ENCODE assay signal across 8 cellular contexts in the genomic region with DNA sequence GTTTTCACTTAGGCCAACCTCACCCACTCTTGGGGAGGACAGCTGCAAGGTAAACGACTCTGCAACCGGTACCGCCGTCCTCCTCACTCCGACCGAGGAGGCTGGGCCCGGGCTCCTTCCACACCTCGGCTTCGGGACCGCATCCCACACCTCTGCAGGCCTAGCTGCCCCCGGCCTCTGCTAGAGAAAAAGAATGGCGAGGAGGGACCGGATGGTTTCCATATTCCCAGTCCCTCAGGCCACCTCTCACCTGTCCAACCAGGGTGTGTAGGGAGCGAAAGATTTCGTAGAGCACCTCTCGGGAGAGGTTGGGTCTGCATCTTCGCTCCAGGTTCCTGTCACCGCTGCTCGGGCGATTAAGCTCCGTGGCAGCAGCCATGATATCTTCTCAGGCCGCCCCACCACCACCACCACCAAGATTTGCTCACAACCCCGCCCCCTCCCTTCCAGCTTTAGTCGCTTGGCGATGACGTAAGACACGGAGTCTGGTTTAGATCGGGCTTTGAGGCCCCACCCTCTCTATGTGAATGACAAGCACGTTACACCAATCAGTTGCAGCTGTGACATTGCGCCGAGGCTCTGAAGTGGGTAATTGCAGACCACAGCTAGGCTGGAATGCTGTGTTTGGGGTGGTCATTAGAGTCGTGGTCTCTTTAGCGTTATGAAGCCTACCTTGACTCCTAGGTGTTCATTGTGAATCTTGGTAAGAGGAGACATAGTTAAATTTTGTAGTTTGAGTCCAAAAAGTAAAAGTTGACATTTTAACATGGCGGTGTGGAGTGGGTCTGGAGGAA. TPM values are rescaled to one million over a fixed set of nuclear protein-coding genes. Genes with fewer than 3 reads are reported as not detected.
DNase-seq lines count a peak whose midpoint lies in the region; ATAC-seq, FAIRE-seq and TF ChIP-seq lines count a peak whose summit lies in the region.

TSS of gene MBIP (minus strand) at position 428 of the 794 bp plus-strand sequence. CDS start at position 379, 49 bp downstream.

- intact Hi-C loops in HepG2 (cut with micrococcal nuclease; ENCODE audit: unreplicated experiment) = loop anchor here (1.0 to 2.0 kb wide), 4 partner anchors 54 to 250 kb away; no protein-coding TSS in a partner anchor

- peaks cover 13% of the 10 kb centered on the region for H3K4me1 ChIP-seq in BLaER1
- peaks cover 24% of the 10 kb centered on the region for H3K4me1 ChIP-seq in HepG2 (ENCODE audit: insufficient read depth, low read length)

- H3K36me3 ChIP-seq in BLaER1 (no peaks in the 10 kb centered on the region), HepG2 (replicated peaks in 1 of 2; ENCODE audit: control insufficient read depth in 1 of 2, insufficient read depth in 2 of 2, low read length in 2 of 2) (no peaks in the 10 kb centered on the region; a peak in 1 of 5 replicates)

- peak; percentile 37; the same call in 1 of the 2 replicates for TF ChIP-seq RAD21 in HepG2 (CRISPR knock-in tag; IDR thresholded peaks at IDR 0.05)

- H3K9ac ChIP-seq in BLaER1 (peak within 1 kb of the TSS; percentile 91), HepG2 (ENCODE audit: insufficient read depth, low read depth, low read length) (peak within 1 kb of the TSS; percentile 96)

- H3K9me3 ChIP-seq in BLaER1 = no peaks in the 10 kb centered on the region
- no peaks in the 10 kb centered on the region for H3K9me3 ChIP-seq in HepG2 (ENCODE audit: low read length)

- peaks cover 50% of the 10 kb centered on the region for H3K79me2 ChIP-seq in HepG2 (ENCODE audit: insufficient read depth, low read length)

- CTCF ChIA-PET in HepG2 (lab: Yijun Ruan, JAX; ENCODE audit: low intra/inter-chr PET ratio, low total read pairs) = no interaction called here

- 2% methylated on average over 34 of the region's 34 CpGs for WGBS in HepG2 (ENCODE audit: low lambda C conversion rate)

- no peaks in the 10 kb centered on the region for H3K27me3 ChIP-seq in BLaER1
- H3K27me3 ChIP-seq in HepG2 (ENCODE audit: control insufficient read depth in 1 of 2, insufficient read depth in 2 of 2, low read length in 2 of 2) = peaks cover 0 to 16% of the 10 kb centered on the region in 2 experiments; a peak in 1 of 5 replicates

- H2AFZ ChIP-seq in HepG2 (ENCODE audit: low read length) = peak within 1 kb of the TSS; percentile 91

- H3K4me3 ChIP-seq in BLaER1 = peak within 1 kb of the TSS; percentile 98
- peak within 1 kb of the TSS; percentile 95 to 96 (median 96) for H3K4me3 ChIP-seq in HepG2 (replicated peaks in 1 of 3; ENCODE audit: insufficient read depth in 1 of 3, low read depth in 2 of 3, low read length in 3 of 3)

- peak; percentile 11; the same call in 1 of the 2 replicates for TF ChIP-seq CTCF in HepG2 (CRISPR knock-in tag; IDR thresholded peaks at IDR 0.05)

- H4K20me1 ChIP-seq in BLaER1 = peaks cover 12% of the 10 kb centered on the region
- peaks cover 17% of the 10 kb centered on the region for H4K20me1 ChIP-seq in HepG2 (ENCODE audit: insufficient read depth, low read length)

- BruUV-seq in HepG2 (replicated peaks; lab: Mats Ljungman, UMichigan) = TSS peak; percentile 67

- FAIRE-seq in HepG2 (lab: Jason Lieb, UNC) = peak; percentile 99

- ATAC-seq in GM19372 (IDR thresholded peaks at IDR 0.05; ENCODE audit: low read depth, unreplicated experiment) (peak; percentile 97), HG03558 (IDR thresholded peaks at IDR 0.05; ENCODE audit: extremely low read depth, unreplicated experiment) (peak; percentile 97), HepG2 (peak; percentile 98)

- H3K27ac ChIP-seq in BLaER1 (peak within 1 kb of the TSS; percentile 80), HepG2 (ENCODE audit: extremely low read length, insufficient read depth, low read length) (peak within 1 kb of the TSS; percentile 82)

- TF ChIP-seq EP300 in HepG2 (IDR thresholded peaks at IDR 0.05; ENCODE audit: low read depth in 2 of 2, low read length in 2 of 2) (no peak), HepG2 (CRISPR knock-in tag; IDR thresholded peaks at IDR 0.05; ENCODE audit: borderline replicate concordance) (peak; percentile 8; the same call in 1 of the 2 replicates)

- H3K4me2 ChIP-seq in BLaER1 (peak within 1 kb of the TSS; percentile 84), HepG2 (ENCODE audit: low read depth, low read length) (peak within 1 kb of the TSS; percentile 81)

- POLR2A ChIA-PET in HepG2 (lab: Yijun Ruan, JAX) = interaction anchor here (0.6 to 2.2 kb wide), 19 partner anchors 10 to 1858 kb away, joined by 3 to 21 read pairs (median 4); partner anchors contain the start of genes BRMS1L, MIPOL1, SLC25A21 and SPTSSA

- in situ Hi-C loops in HepG2 (cut with HindIII; ENCODE audit: extremely low pct_ligation_motif_present, low pct_unique_long_range_greater_than_20kb) = no loop called here

- DNase-seq in NCI-H748 treated with DMSO at 0.1 percent for 48 hours (lab: John Stamatoyannopoulos, UW) (peak; percentile 91), dermis blood vessel endothelial cell (peak; percentile 98), HepG2 (ENCODE audit: low spot score) (peak; percentile 100)
- peak; percentile 78 to 93 for DNase-seq in activated CD4-positive, alpha-beta T cell treated with anti-CD3 and anti-CD28 coated beads, Interleukin-2, amount 50 U/mL, for 24 hours (ENCODE audit: low read depth in 1 of 2, low spot score in 1 of 2)
- peak; percentile 86 for DNase-seq in stimulated activated CD4-positive, alpha-beta T cell treated with anti-CD3 and anti-CD28 coated beads, Interleukin-4, amount 100 ng/mL, for 1 hour

- TF ChIP-seq POLR2A in HepG2 (IDR thresholded peaks at IDR 0.05; ENCODE audit: insufficient read depth in 1 of 2, low read depth in 2 of 2, low read length in 2 of 2) = peak; percentile 93 to 94

TF ChIP-seq in HepG2, 621 proteins besides CTCF, POLR2A, EP300 and RAD21 (continues in another document):
- TF ChIP-seq DNMT3B (CRISPR knock-in tag; conservative IDR thresholded peaks at IDR 0.05) (peak; percentile 71), TSC22D2 (CRISPR knock-in tag; IDR thresholded peaks at IDR 0.05; ENCODE audit: borderline replicate concordance) (peak; percentile 91; the same call in 1 of the 2 replicates), MYC (CRISPR knock-in tag; IDR thresholded peaks at IDR 0.05; ENCODE audit: borderline replicate concordance) (peak; percentile 78), STAT5B (CRISPR knock-in tag; IDR thresholded peaks at IDR 0.05) (peak; percentile 64; the same call in 1 of the 2 replicates), DR1 (CRISPR knock-in tag; IDR thresholded peaks at IDR 0.05) (no peak; the same call in 1 of the 2 replicates), ZSCAN29 (CRISPR knock-in tag; conservative IDR thresholded peaks at IDR 0.05) (peak; percentile 76), ZNF337 (CRISPR knock-in tag; IDR thresholded peaks at IDR 0.05; ENCODE audit: borderline replicate concordance, low read depth) (peak; percentile 75; the same call in 1 of the 2 replicates), KLF9 (CRISPR knock-in tag; IDR thresholded peaks at IDR 0.05; ENCODE audit: low read depth) (peak; percentile 25; the same call in 1 of the 2 replicates), ZSCAN20 (CRISPR knock-in tag; IDR thresholded peaks at IDR 0.05; ENCODE audit: borderline replicate concordance) (no peak; the same call in none of the 2 replicates), MYNN (CRISPR knock-in tag; IDR thresholded peaks at IDR 0.05; ENCODE audit: low read depth) (peak; percentile 16; the same call in 1 of the 2 replicates), ZNF12 (CRISPR knock-in tag; IDR thresholded peaks at IDR 0.05) (peak; percentile 55), ISX (CRISPR knock-in tag; conservative IDR thresholded peaks at IDR 0.05) (no peak), TBX3 (IDR thresholded peaks at IDR 0.05; ENCODE audit: borderline replicate concordance) (peak; percentile 32; the same call in 1 of the 2 replicates)
- TF ChIP-seq, protein P1, sequence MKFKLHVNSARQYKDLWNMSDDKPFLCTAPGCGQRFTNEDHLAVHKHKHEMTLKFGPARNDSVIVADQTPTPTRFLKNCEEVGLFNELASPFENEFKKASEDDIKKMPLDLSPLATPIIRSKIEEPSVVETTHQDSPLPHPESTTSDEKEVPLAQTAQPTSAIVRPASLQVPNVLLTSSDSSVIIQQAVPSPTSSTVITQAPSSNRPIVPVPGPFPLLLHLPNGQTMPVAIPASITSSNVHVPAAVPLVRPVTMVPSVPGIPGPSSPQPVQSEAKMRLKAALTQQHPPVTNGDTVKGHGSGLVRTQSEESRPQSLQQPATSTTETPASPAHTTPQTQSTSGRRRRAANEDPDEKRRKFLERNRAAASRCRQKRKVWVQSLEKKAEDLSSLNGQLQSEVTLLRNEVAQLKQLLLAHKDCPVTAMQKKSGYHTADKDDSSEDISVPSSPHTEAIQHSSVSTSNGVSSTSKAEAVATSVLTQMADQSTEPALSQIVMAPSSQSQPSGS (CRISPR knock-in tag; IDR thresholded peaks at IDR 0.05) = peak; percentile 94

RNA-seq across cellular contexts. Expression of gene MBIP, which starts in this region (rescaled TPM):
- 5.8 and 8.3 TPM in 2 replicates for total RNA-seq in dermis blood vessel endothelial cell
- total RNA-seq in HepG2 (2016; rRNA removed; fragmentation: Illumina TruSeq; extraction: Trizol) = 48.6 and 57.3 TPM in 2 replicates
- total RNA-seq in HepG2 (2016; cell fraction: cytosol; rRNA removed; fragmentation: Illumina TruSeq; extraction: Trizol; ENCODE audit: low read depth) = 19.5 and 21.3 TPM in 2 replicates
- total RNA-seq in HepG2 (2016; cell fraction: insoluble cytoplasmic fraction; rRNA removed; fragmentation: Illumina TruSeq; extraction: Trizol) = 49.5 and 61.7 TPM in 2 replicates
- total RNA-seq in HepG2 (2016; cell fraction: membrane; rRNA removed; fragmentation: Illumina TruSeq; extraction: Trizol) = 30.4 and 34.4 TPM in 2 replicates
- 106 and 109 TPM in 2 replicates for total RNA-seq in HepG2 (2016; cell fraction: nucleus; rRNA removed; fragmentation: Illumina TruSeq; extraction: Trizol)
- polyA plus RNA-seq in HepG2 (2011; rRNA removed) = 39.3 and 48.1 TPM in 2 replicates
- 18.8 and 25.7 TPM in 2 replicates for polyA plus RNA-seq in HepG2 (2011; cell fraction: cytosol; rRNA removed)
- polyA plus RNA-seq in HepG2 (2011; cell fraction: nucleus; rRNA removed) = 40.5 and 42.5 TPM in 2 replicates
- polyA plus RNA-seq in HepG2 (2012) = 36.2 and 44.2 TPM in 2 replicates
- polyA plus RNA-seq in HepG2 (2016; cell fraction: cytosol; fragmentation: Illumina TruSeq; extraction: Trizol; ENCODE audit: low read depth) = 9.9 and 10.0 TPM in 2 replicates
- 91.0 and 102 TPM in 2 replicates for polyA plus RNA-seq in HepG2 (2016; cell fraction: insoluble cytoplasmic fraction; fragmentation: Illumina TruSeq; extraction: Trizol; ENCODE audit: low read depth)
- polyA plus RNA-seq in HepG2 (2016; cell fraction: membrane; fragmentation: Illumina TruSeq; extraction: Trizol; ENCODE audit: low read depth) = 17.2 and 18.0 TPM in 2 replicates
- polyA plus RNA-seq in HepG2 (2016; cell fraction: nucleus; fragmentation: Illumina TruSeq; extraction: Trizol; ENCODE audit: insufficient read depth, low read depth) = 100 and 101 TPM in 2 replicates
- 13.3 and 28.8 TPM in 2 replicates for polyA minus RNA-seq in HepG2 (2011; rRNA and poly(A)+ RNA removed; ENCODE audit: low replicate concordance)
- polyA minus RNA-seq in HepG2 (2011; cell fraction: cytosol; rRNA and poly(A)+ RNA removed) = 28.0 and 30.0 TPM in 2 replicates
- 191 and 205 TPM in 2 replicates for polyA minus RNA-seq in HepG2 (2011; cell fraction: nucleus; rRNA and poly(A)+ RNA removed)

Comparison
In these comparisons a context has a peak if more than half of its experiments do, and no peak if none do; other contexts are left out.
1. Peak in every context shown above with its lines: DNase-seq, ATAC-seq, H3K4me3 ChIP-seq and H3K27ac ChIP-seq.